ENCODE assay signal across 2 cellular contexts in the genomic region with DNA sequence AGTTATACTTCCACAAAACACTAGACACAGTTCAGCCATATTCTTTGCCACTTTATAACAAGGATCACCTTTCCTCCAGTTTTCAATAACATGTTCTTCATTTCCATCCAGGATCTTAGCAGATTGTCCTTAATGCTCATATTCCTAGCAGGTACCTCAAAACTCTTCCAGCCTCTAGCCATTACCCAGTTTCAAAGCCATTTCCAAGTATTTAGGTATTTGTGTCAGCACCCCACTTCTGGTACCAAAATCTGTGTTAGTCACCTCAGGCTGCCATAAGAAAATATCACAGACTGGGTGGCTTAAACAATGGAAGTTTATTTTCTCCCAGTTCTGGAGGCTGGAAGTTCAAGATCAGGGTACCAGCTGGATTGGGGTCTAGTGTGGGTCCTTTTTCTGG.
A peak's percentile ranks its signal among the peaks of the same experiment; 100 is the strongest.
TF ChIP-seq lines count a peak whose summit lies in the region.

No MANE protein-coding gene starts in this region.

TF ChIP-seq in HEK293, 187 proteins besides CTCF, POLR2A, EP300 and RAD21 (continued from another document):
- TF ChIP-seq, protein P1, sequence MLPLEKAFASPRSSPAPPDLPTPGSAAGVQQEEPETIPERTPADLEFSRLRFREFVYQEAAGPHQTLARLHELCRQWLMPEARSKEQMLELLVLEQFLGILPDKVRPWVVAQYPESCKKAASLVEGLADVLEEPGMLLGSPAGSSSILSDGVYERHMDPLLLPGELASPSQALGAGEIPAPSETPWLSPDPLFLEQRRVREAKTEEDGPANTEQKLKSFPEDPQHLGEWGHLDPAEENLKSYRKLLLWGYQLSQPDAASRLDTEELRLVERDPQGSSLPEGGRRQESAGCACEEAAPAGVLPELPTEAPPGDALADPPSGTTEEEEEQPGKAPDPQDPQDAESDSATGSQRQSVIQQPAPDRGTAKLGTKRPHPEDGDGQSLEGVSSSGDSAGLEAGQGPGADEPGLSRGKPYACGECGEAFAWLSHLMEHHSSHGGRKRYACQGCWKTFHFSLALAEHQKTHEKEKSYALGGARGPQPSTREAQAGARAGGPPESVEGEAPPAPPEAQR (tag by site-specific recombination; IDR thresholded peaks at IDR 0.05): no peak
- no peak for TF ChIP-seq ZNF76 (tag by site-specific recombination; IDR thresholded peaks at IDR 0.05; ENCODE audit: borderline replicate concordance, low read depth)

TF ChIP-seq in K562, 482 proteins besides CTCF, POLR2A, EP300 and RAD21 (continued from another document and continues in another):
- TF ChIP-seq, protein P2, sequence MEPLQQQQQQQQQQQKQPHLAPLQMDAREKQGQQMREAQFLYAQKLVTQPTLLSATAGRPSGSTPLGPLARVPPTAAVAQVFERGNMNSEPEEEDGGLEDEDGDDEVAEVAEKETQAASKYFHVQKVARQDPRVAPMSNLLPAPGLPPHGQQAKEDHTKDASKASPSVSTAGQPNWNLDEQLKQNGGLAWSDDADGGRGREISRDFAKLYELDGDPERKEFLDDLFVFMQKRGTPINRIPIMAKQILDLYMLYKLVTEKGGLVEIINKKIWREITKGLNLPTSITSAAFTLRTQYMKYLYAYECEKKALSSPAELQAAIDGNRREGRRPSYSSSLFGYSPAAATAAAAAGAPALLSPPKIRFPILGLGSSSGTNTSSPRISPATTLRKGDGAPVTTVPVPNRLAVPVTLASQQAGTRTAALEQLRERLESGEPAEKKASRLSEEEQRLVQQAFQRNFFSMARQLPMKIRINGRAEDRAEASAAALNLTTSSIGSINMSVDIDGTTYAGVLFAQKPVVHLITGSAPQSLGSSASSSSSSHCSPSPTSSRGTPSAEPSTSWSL (CRISPR knock-in tag; IDR thresholded peaks at IDR 0.05; ENCODE audit: borderline replicate concordance): no peak
- TF ChIP-seq HIVEP1 (CRISPR knock-in tag; IDR thresholded peaks at IDR 0.05): no peak
- TF ChIP-seq ASH1L (IDR thresholded peaks at IDR 0.05; ENCODE audit: borderline replicate concordance, low read depth, partially characterized antibody): no peak
- TF ChIP-seq JUNB (CRISPR knock-in tag; conservative IDR thresholded peaks at IDR 0.05): no peak
- TF ChIP-seq CAMTA2 (CRISPR knock-in tag; conservative IDR thresholded peaks at IDR 0.05): no peak
- TF ChIP-seq CREB1 (IDR thresholded peaks at IDR 0.05): no peak
- no peak for TF ChIP-seq CREB1 (CRISPR knock-in tag; IDR thresholded peaks at IDR 0.05)
- TF ChIP-seq ZSCAN32 (CRISPR knock-in tag; IDR thresholded peaks at IDR 0.05): no peak
- TF ChIP-seq HMGN3 (IDR thresholded peaks at IDR 0.05; ENCODE audit: borderline replicate concordance, extremely low read depth, insufficient read length, low read depth, low read length): no peak
- no peak for TF ChIP-seq NFE2 (IDR thresholded peaks at IDR 0.05; ENCODE audit: low read depth)
- no peak for TF ChIP-seq ZNF347 (CRISPR knock-in tag; IDR thresholded peaks at IDR 0.05; ENCODE audit: low read depth)
- TF ChIP-seq, protein P3, sequence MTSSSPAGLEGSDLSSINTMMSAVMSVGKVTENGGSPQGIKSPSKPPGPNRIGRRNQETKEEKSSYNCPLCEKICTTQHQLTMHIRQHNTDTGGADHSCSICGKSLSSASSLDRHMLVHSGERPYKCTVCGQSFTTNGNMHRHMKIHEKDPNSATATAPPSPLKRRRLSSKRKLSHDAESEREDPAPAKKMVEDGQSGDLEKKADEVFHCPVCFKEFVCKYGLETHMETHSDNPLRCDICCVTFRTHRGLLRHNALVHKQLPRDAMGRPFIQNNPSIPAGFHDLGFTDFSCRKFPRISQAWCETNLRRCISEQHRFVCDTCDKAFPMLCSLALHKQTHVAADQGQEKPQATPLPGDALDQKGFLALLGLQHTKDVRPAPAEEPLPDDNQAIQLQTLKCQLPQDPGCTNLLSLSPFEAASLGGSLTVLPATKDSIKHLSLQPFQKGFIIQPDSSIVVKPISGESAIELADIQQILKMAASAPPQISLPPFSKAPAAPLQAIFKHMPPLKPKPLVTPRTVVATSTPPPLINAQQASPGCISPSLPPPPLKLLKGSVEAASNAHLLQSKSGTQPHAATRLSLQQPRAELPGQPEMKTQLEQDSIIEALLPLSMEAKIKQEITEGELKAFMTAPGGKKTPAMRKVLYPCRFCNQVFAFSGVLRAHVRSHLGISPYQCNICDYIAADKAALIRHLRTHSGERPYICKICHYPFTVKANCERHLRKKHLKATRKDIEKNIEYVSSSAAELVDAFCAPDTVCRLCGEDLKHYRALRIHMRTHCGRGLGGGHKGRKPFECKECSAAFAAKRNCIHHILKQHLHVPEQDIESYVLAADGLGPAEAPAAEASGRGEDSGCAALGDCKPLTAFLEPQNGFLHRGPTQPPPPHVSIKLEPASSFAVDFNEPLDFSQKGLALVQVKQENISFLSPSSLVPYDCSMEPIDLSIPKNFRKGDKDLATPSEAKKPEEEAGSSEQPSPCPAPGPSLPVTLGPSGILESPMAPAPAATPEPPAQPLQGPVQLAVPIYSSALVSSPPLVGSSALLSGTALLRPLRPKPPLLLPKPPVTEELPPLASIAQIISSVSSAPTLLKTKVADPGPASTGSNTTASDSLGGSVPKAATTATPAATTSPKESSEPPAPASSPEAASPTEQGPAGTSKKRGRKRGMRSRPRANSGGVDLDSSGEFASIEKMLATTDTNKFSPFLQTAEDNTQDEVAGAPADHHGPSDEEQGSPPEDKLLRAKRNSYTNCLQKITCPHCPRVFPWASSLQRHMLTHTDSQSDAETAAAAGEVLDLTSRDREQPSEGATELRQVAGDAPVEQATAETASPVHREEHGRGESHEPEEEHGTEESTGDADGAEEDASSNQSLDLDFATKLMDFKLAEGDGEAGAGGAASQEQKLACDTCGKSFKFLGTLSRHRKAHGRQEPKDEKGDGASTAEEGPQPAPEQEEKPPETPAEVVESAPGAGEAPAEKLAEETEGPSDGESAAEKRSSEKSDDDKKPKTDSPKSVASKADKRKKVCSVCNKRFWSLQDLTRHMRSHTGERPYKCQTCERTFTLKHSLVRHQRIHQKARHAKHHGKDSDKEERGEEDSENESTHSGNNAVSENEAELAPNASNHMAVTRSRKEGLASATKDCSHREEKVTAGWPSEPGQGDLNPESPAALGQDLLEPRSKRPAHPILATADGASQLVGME (CRISPR knock-in tag; IDR thresholded peaks at IDR 0.05): no peak
- no peak for TF ChIP-seq ZKSCAN3 (CRISPR knock-in tag; IDR thresholded peaks at IDR 0.05)
- no peak for TF ChIP-seq ZFP30 (CRISPR knock-in tag; IDR thresholded peaks at IDR 0.05; ENCODE audit: borderline replicate concordance)
- TF ChIP-seq FOXM1 (IDR thresholded peaks at IDR 0.05; ENCODE audit: low read depth): no peak
- TF ChIP-seq FOXM1 (CRISPR knock-in tag; IDR thresholded peaks at IDR 0.05; ENCODE audit: low read depth): no peak
- no peak for TF ChIP-seq TRIM24 (IDR thresholded peaks at IDR 0.05)
- TF ChIP-seq TCF7 (IDR thresholded peaks at IDR 0.05; ENCODE audit: borderline replicate concordance): no peak
- TF ChIP-seq RBM15 (IDR thresholded peaks at IDR 0.05; ENCODE audit: insufficient read depth, low read length): no peak
- TF ChIP-seq, protein P4, sequence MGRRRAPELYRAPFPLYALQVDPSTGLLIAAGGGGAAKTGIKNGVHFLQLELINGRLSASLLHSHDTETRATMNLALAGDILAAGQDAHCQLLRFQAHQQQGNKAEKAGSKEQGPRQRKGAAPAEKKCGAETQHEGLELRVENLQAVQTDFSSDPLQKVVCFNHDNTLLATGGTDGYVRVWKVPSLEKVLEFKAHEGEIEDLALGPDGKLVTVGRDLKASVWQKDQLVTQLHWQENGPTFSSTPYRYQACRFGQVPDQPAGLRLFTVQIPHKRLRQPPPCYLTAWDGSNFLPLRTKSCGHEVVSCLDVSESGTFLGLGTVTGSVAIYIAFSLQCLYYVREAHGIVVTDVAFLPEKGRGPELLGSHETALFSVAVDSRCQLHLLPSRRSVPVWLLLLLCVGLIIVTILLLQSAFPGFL (CRISPR knock-in tag; IDR thresholded peaks at IDR 0.05): no peak
- TF ChIP-seq, protein P5, sequence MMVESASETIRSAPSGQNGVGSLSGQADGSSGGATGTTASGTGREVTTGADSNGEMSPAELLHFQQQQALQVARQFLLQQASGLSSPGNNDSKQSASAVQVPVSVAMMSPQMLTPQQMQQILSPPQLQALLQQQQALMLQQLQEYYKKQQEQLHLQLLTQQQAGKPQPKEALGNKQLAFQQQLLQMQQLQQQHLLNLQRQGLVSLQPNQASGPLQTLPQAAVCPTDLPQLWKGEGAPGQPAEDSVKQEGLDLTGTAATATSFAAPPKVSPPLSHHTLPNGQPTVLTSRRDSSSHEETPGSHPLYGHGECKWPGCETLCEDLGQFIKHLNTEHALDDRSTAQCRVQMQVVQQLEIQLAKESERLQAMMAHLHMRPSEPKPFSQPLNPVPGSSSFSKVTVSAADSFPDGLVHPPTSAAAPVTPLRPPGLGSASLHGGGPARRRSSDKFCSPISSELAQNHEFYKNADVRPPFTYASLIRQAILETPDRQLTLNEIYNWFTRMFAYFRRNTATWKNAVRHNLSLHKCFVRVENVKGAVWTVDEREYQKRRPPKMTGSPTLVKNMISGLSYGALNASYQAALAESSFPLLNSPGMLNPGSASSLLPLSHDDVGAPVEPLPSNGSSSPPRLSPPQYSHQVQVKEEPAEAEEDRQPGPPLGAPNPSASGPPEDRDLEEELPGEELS (CRISPR knock-in tag; IDR thresholded peaks at IDR 0.05; ENCODE audit: borderline replicate concordance): no peak
- no peak for TF ChIP-seq MEF2D (tag; conservative IDR thresholded peaks at IDR 0.05; ENCODE audit: low read depth)
- TF ChIP-seq C11orf30 (IDR thresholded peaks at IDR 0.05; ENCODE audit: low read depth): no peak
- peak in 1 of 2 experiments; percentile 70; a peak in 1 of 3 replicates for TF ChIP-seq CBX3 (IDR thresholded peaks at IDR 0.05; ENCODE audit: borderline replicate concordance in 1 of 2, low read length in 2 of 2)
- TF ChIP-seq HCFC1 (IDR thresholded peaks at IDR 0.05; ENCODE audit: low read depth, low read length): no peak
- TF ChIP-seq TRIM28 (IDR thresholded peaks at IDR 0.05): 0 out of 2 replicates have a peak, but pooled peaks have one; percentile 55
- TF ChIP-seq ZNF707 (CRISPR knock-in tag; conservative IDR thresholded peaks at IDR 0.05): peak; percentile 99
- TF ChIP-seq ZNF184 (CRISPR knock-in tag; IDR thresholded peaks at IDR 0.05): no peak
- no peak for TF ChIP-seq ZNF384 (IDR thresholded peaks at IDR 0.05; ENCODE audit: low read depth, low read length)
- no peak for TF ChIP-seq PTTG1 (tag; IDR thresholded peaks at IDR 0.05; ENCODE audit: low read depth)
- TF ChIP-seq, protein P6, sequence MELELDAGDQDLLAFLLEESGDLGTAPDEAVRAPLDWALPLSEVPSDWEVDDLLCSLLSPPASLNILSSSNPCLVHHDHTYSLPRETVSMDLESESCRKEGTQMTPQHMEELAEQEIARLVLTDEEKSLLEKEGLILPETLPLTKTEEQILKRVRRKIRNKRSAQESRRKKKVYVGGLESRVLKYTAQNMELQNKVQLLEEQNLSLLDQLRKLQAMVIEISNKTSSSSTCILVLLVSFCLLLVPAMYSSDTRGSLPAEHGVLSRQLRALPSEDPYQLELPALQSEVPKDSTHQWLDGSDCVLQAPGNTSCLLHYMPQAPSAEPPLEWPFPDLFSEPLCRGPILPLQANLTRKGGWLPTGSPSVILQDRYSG (tag; conservative IDR thresholded peaks at IDR 0.05; ENCODE audit: low read depth): no peak
- no peak for TF ChIP-seq SIX5 (IDR thresholded peaks at IDR 0.05; ENCODE audit: borderline replicate concordance in 1 of 2, insufficient read depth in 1 of 2, low read depth in 1 of 2, low read length in 2 of 2)
- TF ChIP-seq ZNF57 (CRISPR knock-in tag; IDR thresholded peaks at IDR 0.05): no peak
- TF ChIP-seq, protein P7, sequence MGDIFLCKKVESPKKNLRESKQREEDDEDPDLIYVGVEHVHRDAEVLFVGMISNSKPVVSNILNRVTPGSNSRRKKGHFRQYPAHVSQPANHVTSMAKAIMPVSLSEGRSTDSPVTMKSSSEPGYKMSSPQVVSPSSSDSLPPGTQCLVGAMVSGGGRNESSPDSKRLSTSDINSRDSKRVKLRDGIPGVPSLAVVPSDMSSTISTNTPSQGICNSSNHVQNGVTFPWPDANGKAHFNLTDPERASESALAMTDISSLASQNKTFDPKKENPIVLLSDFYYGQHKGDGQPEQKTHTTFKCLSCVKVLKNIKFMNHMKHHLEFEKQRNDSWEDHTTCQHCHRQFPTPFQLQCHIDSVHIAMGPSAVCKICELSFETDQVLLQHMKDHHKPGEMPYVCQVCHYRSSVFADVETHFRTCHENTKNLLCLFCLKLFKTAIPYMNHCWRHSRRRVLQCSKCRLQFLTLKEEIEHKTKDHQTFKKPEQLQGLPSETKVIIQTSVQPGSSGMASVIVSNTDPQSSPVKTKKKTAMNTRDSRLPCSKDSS (IDR thresholded peaks at IDR 0.05; ENCODE audit: low read depth, partially characterized antibody): peak; percentile 54
- peak; percentile 35; the same call in 1 of the 2 replicates for TF ChIP-seq ADNP (tag; IDR thresholded peaks at IDR 0.05)
- TF ChIP-seq ELF2 (CRISPR knock-in tag; IDR thresholded peaks at IDR 0.05): no peak
- no peak for TF ChIP-seq NR3C1 (CRISPR knock-in tag; IDR thresholded peaks at IDR 0.05)
- TF ChIP-seq CEBPG (CRISPR knock-in tag; IDR thresholded peaks at IDR 0.05): no peak
- TF ChIP-seq CEBPG (tag; conservative IDR thresholded peaks at IDR 0.05 in 1 of 2, IDR thresholded peaks at IDR 0.05 in 1 of 2): no peak
- TF ChIP-seq BHLHE40 (IDR thresholded peaks at IDR 0.05; ENCODE audit: low read length): no peak
- no peak for TF ChIP-seq HNRNPK (IDR thresholded peaks at IDR 0.05; ENCODE audit: low read depth, low read length, poor library complexity, severe bottlenecking)
- no peak for TF ChIP-seq NFXL1 (CRISPR knock-in tag; IDR thresholded peaks at IDR 0.05)
- TF ChIP-seq, protein P8, sequence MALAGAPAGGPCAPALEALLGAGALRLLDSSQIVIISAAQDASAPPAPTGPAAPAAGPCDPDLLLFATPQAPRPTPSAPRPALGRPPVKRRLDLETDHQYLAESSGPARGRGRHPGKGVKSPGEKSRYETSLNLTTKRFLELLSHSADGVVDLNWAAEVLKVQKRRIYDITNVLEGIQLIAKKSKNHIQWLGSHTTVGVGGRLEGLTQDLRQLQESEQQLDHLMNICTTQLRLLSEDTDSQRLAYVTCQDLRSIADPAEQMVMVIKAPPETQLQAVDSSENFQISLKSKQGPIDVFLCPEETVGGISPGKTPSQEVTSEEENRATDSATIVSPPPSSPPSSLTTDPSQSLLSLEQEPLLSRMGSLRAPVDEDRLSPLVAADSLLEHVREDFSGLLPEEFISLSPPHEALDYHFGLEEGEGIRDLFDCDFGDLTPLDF (CRISPR knock-in tag; IDR thresholded peaks at IDR 0.05): no peak
- TF ChIP-seq XRCC3 (IDR thresholded peaks at IDR 0.05): 0 out of 2 replicates have a peak, but pooled peaks have one; percentile 13
